8 cellular contexts compared by ENCODE assay signal in genomic region chr7:23597064-23597907, GRCh38. TPM values are rescaled to one million over a fixed set of nuclear protein-coding genes. Genes with fewer than 3 reads are reported as not detected.
DNase-seq lines count a peak whose midpoint lies in the region; ATAC-seq and TF ChIP-seq lines count a peak whose summit lies in the region.

Gene CCDC126 (plus strand): TSS chr7:23597382. CDS start chr7:23611316, 13,934 bp downstream.

- H3K27me3 Mint-ChIP-seq in chondrocyte (ENCODE audit: low read depth): peaks cover 2% of the 10 kb centered on the region

- TF ChIP-seq POLR2A in GM18951 (IDR thresholded peaks at IDR 0.05; ENCODE audit: extremely low read depth, insufficient read depth, insufficient read length): peak; percentile 66

- ATAC-seq in HG03175 (IDR thresholded peaks at IDR 0.05; ENCODE audit: unreplicated experiment): peak; percentile 84

- in situ Hi-C loops in GM18951 (cut with MboI; ENCODE audit: low sequenced_read_pairs, unreplicated experiment): no loop called here

- TF ChIP-seq CTCF in AG09309 (IDR thresholded peaks at IDR 0.05; ENCODE audit: control insufficient read depth, insufficient read depth, low read depth, low read length, missing control alignments) (no peak), chondrocyte (IDR thresholded peaks at IDR 0.05) (peak; percentile 27)

- H3K4me1 Mint-ChIP-seq in chondrocyte (ENCODE audit: low read depth): peaks cover 47% of the 10 kb centered on the region

- H3K4me3 ChIP-seq in AG09309 (ENCODE audit: control insufficient read depth, low read depth, low read length): peak within 1 kb of the TSS; percentile 60

- H3K36me3 Mint-ChIP-seq in chondrocyte (ENCODE audit: low read depth): no peaks in the 10 kb centered on the region

- peak within 1 kb of the TSS; percentile 89 for H3K27ac Mint-ChIP-seq in chondrocyte (ENCODE audit: unreplicated experiment)

- H3K9me3 Mint-ChIP-seq in chondrocyte (ENCODE audit: low read depth): no peaks in the 10 kb centered on the region

- DNase-seq in AG09309 (ENCODE audit: low read depth): peak; percentile 45
- DNase-seq in NCI-H2227 treated with DMSO at 0.1 percent for 48 hours (lab: John Stamatoyannopoulos, UW): peak; percentile 85
- peak; percentile 82 for DNase-seq in activated CD4-positive, CD25-positive, alpha-beta regulatory T cell treated with anti-CD3 and anti-CD28 coated beads, Interleukin-2, amount 50 U/mL, for 72 hours
- peak; percentile 98 for DNase-seq in chondrocyte (ENCODE audit: low spot score)
- DNase-seq in kidney glomerular epithelial cell (lab: John Stamatoyannopoulos, UW): peak; percentile 63
- peak; percentile 65 to 83 for DNase-seq in stimulated activated CD4-positive, alpha-beta T cell treated with anti-CD3 and anti-CD28 coated beads, Interleukin-15, amount 100 ng/mL, for 48 hours (ENCODE audit: low read depth in 2 of 2)

- peak within 1 kb of the TSS; percentile 86 for H3K4me3 Mint-ChIP-seq in chondrocyte (ENCODE audit: unreplicated experiment)

RNA-seq across cellular contexts. Expression of gene CCDC126, which starts in this region (rescaled TPM):
- total RNA-seq in chondrocyte: 11.3 to 16.1 TPM (median 11.4 TPM) in 3 replicates

Comparison
In these comparisons a context has a peak if more than half of its experiments do, and no peak if none do; other contexts are left out.
1. Peak in every context shown above with its lines: DNase-seq, ATAC-seq and H3K4me3 ChIP-seq.
2. DNase-seq: peak in every context shown above with its lines; median percentile 98 in chondrocyte; 85 in NCI-H2227 treated with DMSO at 0.1 percent for 48 hours; 82 in activated CD4-positive, CD25-positive, alpha-beta regulatory T cell treated with anti-CD3 and anti-CD28 coated beads, Interleukin-2, amount 50 U/mL, for 72 hours; 74 in stimulated activated CD4-positive, alpha-beta T cell treated with anti-CD3 and anti-CD28 coated beads, Interleukin-15, amount 100 ng/mL, for 48 hours; 63 in kidney glomerular epithelial cell; 45 in AG09309.